ENCODE assay signal across 22 cellular contexts in genomic region chr14:57291692-57292647, GRCh38. TPM values are rescaled to one million over a fixed set of nuclear protein-coding genes. Genes with fewer than 3 reads are reported as not detected.
DNase-seq lines count a peak whose midpoint lies in the region; ATAC-seq, FAIRE-seq and TF ChIP-seq lines count a peak whose summit lies in the region.
"Had no signal": no experiment of that assay in that cellular context is flagged by ENCODE, and none has a peak within 500 bp of the region (broad histone marks: within the 10 kb centered on the region; RNA-seq: fewer than 3 reads in every experiment).

No MANE protein-coding gene starts in this region.

- POLR2A ChIA-PET in WTC11 (lab: Charles Lee): no interaction called here
- POLR2A ChIA-PET in HepG2 (lab: Yijun Ruan, JAX): no interaction called here
- POLR2A ChIA-PET in activated CD8-positive, alpha-beta T cell treated with anti-CD3 and anti-CD28 coated beads for 36 hours (lab: Charles Lee): no interaction called here

- no peak for TF ChIP-seq CTCF in WTC11 (IDR thresholded peaks at IDR 0.05)
- no peak for TF ChIP-seq CTCF in HepG2 (CRISPR knock-in tag; IDR thresholded peaks at IDR 0.05)
- no peak for TF ChIP-seq CTCF in activated CD8-positive, alpha-beta T cell treated with anti-CD3 and anti-CD28 coated beads for 36 hours (IDR thresholded peaks at IDR 0.05)
- no peak for TF ChIP-seq CTCF in thyroid gland (IDR thresholded peaks at IDR 0.05)

- H3K36me3 Mint-ChIP-seq in WTC11: peaks cover 4% of the 10 kb centered on the region; the same call in 1 of the 2 replicates
- peaks cover 8% of the 10 kb centered on the region for H3K36me3 Mint-ChIP-seq in activated CD8-positive, alpha-beta T cell treated with anti-CD3 and anti-CD28 coated beads for 36 hours (ENCODE audit: low read depth)

- CTCF ChIA-PET in WTC11 (lab: Charles Lee) (no interaction called here), HepG2 (lab: Yijun Ruan, JAX; ENCODE audit: low intra/inter-chr PET ratio, low total read pairs) (no interaction called here)
- CTCF ChIA-PET in activated CD8-positive, alpha-beta T cell treated with anti-CD3 and anti-CD28 coated beads for 36 hours (lab: Charles Lee): no interaction called here

- TF ChIP-seq RAD21 in HepG2 (CRISPR knock-in tag; IDR thresholded peaks at IDR 0.05): no peak

- no peak for DNase-seq in WTC11 (ENCODE audit: low spot score)
- DNase-seq in HepG2 (ENCODE audit: low spot score): peak; percentile 72
- no peak for DNase-seq in activated CD8-positive, alpha-beta T cell treated with anti-CD3 and anti-CD28 coated beads for 36 hours
- DNase-seq in thyroid gland: no peak
- DNase-seq in DMS53 treated with DMSO at 0.1 percent for 48 hours (lab: John Stamatoyannopoulos, UW; ENCODE audit: unreplicated experiment): no peak
- DNase-seq: Calu3; CD4-positive, alpha-beta memory T cell; DMS53; HCEC 1CT; MV-4-11; NCI-H1417 treated with DMSO at 0.1 percent for 48 hours; NCI-H2029; NCI-H2171; NCI-H748 treated with DMSO at 0.1 percent for 48 hours; RPMI8226; SHP77 treated with DMSO at 0.1 percent for 48 hours; T-cell had no signal

- H3K9me3 ChIP-seq in HUES48 (ENCODE audit: control insufficient read depth, insufficient read depth, low read length) (no peaks in the 10 kb centered on the region), HepG2 (ENCODE audit: low read length) (no peaks in the 10 kb centered on the region), thyroid gland (no peaks in the 10 kb centered on the region)
- H3K9me3 ChIP-seq: BLaER1 had no signal

- H3K4me3 ChIP-seq in HUES48 (ENCODE audit: low read depth, low read length) (no peak overlapping the region), HepG2 (replicated peaks in 1 of 3; ENCODE audit: insufficient read depth in 1 of 3, low read depth in 2 of 3, low read length in 3 of 3) (no peak overlapping the region), thyroid gland (replicated peaks in 1 of 3) (no peak overlapping the region)
- H3K4me3 ChIP-seq: BLaER1 had no signal

- H3K4me1 Mint-ChIP-seq in WTC11: peaks cover 13% of the 10 kb centered on the region; the same call in 1 of the 2 replicates
- no peaks in the 10 kb centered on the region for H3K4me1 Mint-ChIP-seq in activated CD8-positive, alpha-beta T cell treated with anti-CD3 and anti-CD28 coated beads for 36 hours (ENCODE audit: low read depth)
- H3K4me1 Mint-ChIP-seq: CD4-positive, alpha-beta memory T cell; T-cell had no signal

- intact Hi-C loops in HepG2 (cut with micrococcal nuclease; ENCODE audit: unreplicated experiment) (loop anchor here (2.0 to 10.0 kb wide), 3 partner anchors 23 to 627 kb away; partner anchors contain the start of genes AP5M1 and EXOC5), thyroid gland (cut with DNase I) (no loop called here)
- intact Hi-C loops in activated CD8-positive, alpha-beta T cell treated with anti-CD3 and anti-CD28 coated beads for 36 hours (cut with micrococcal nuclease): no loop called here

- WGBS in HepG2 (ENCODE audit: low lambda C conversion rate): 13% methylated on average over 6 of the region's 6 CpGs
- 66 to 67% methylated on average over 6 of the region's 6 CpGs for WGBS in thyroid gland, 2 donors

- H3K4me1 ChIP-seq in HUES48 (ENCODE audit: control insufficient read depth, insufficient read depth, low read length): peaks cover 13% of the 10 kb centered on the region
- peaks cover 27% of the 10 kb centered on the region for H3K4me1 ChIP-seq in HepG2 (ENCODE audit: insufficient read depth, low read length)
- H3K4me1 ChIP-seq in thyroid gland: no peaks in the 10 kb centered on the region
- H3K4me1 ChIP-seq: BLaER1 had no signal

- TF ChIP-seq POLR2A in HepG2 (IDR thresholded peaks at IDR 0.05; ENCODE audit: insufficient read depth in 1 of 2, low read depth in 2 of 2, low read length in 2 of 2) (no peak), thyroid gland (IDR thresholded peaks at IDR 0.05) (no peak)

- H4K20me1 ChIP-seq in HepG2 (ENCODE audit: insufficient read depth, low read length): no peaks in the 10 kb centered on the region
- H4K20me1 ChIP-seq: BLaER1 had no signal

- TF ChIP-seq EP300 in HepG2 (IDR thresholded peaks at IDR 0.05; ENCODE audit: low read depth in 2 of 2, low read length in 2 of 2): 0 out of 4 replicates have a peak, but pooled peaks of 1 of the 2 experiments have one; percentile 37
- no peak for TF ChIP-seq EP300 in HepG2 (CRISPR knock-in tag; IDR thresholded peaks at IDR 0.05; ENCODE audit: borderline replicate concordance)

- in situ Hi-C loops in HepG2 (cut with HindIII; ENCODE audit: extremely low pct_ligation_motif_present, low pct_unique_long_range_greater_than_20kb): no loop called here

- H3K4me3 Mint-ChIP-seq in WTC11: no peak overlapping the region
- no peak overlapping the region for H3K4me3 Mint-ChIP-seq in activated CD8-positive, alpha-beta T cell treated with anti-CD3 and anti-CD28 coated beads for 36 hours
- H3K4me3 Mint-ChIP-seq: CD4-positive, alpha-beta memory T cell; T-cell had no signal

- peak; percentile 76 for FAIRE-seq in HepG2 (lab: Jason Lieb, UNC)

- H3K27ac ChIP-seq in HUES48 (ENCODE audit: low read depth, low read length) (peak overlapping the region; percentile 38), HepG2 (ENCODE audit: extremely low read length, insufficient read depth, low read length) (peak overlapping the region; percentile 50), thyroid gland (no peak overlapping the region)
- H3K27ac ChIP-seq: BLaER1, KMS-11 had no signal

- peaks cover 29% of the 10 kb centered on the region for H3K36me3 ChIP-seq in HUES48 (ENCODE audit: control insufficient read depth, insufficient read depth, low read length)
- peaks cover 2 to 3% of the 10 kb centered on the region in 2 experiments; a peak in 1 of 5 replicates for H3K36me3 ChIP-seq in HepG2 (replicated peaks in 1 of 2; ENCODE audit: control insufficient read depth in 1 of 2, insufficient read depth in 2 of 2, low read length in 2 of 2)
- peaks cover 8% of the 10 kb centered on the region in 2 donors for H3K36me3 ChIP-seq in thyroid gland

- no peak overlapping the region for H2AFZ ChIP-seq in HepG2 (ENCODE audit: low read length)

- H3K27me3 Mint-ChIP-seq in WTC11 (ENCODE audit: low read depth): no peaks in the 10 kb centered on the region
- H3K27me3 Mint-ChIP-seq in activated CD8-positive, alpha-beta T cell treated with anti-CD3 and anti-CD28 coated beads for 36 hours: no peaks in the 10 kb centered on the region
- H3K27me3 Mint-ChIP-seq: CD4-positive, alpha-beta memory T cell; T-cell had no signal

- no peaks in the 10 kb centered on the region for H3K9me3 Mint-ChIP-seq in WTC11
- H3K9me3 Mint-ChIP-seq in activated CD8-positive, alpha-beta T cell treated with anti-CD3 and anti-CD28 coated beads for 36 hours: no peaks in the 10 kb centered on the region
- H3K9me3 Mint-ChIP-seq: CD4-positive, alpha-beta memory T cell; T-cell had no signal

- BruUV-seq in HepG2 (replicated peaks; lab: Mats Ljungman, UMichigan): no TSS peak

- ATAC-seq in WTC11 (no peak), HepG2 (peak; percentile 79), GM18498 (IDR thresholded peaks at IDR 0.05; ENCODE audit: unreplicated experiment) (no peak)
- no peak for ATAC-seq in activated CD8-positive, alpha-beta T cell treated with anti-CD3 and anti-CD28 coated beads for 36 hours
- ATAC-seq: SK-N-SH treated with all-trans-retinoic acid at 6 μM for 48 hours, T-cell had no signal

- no peaks in the 10 kb centered on the region for H3K79me2 ChIP-seq in HepG2 (ENCODE audit: insufficient read depth, low read length)

- peak overlapping the region; percentile 43 for H3K4me2 ChIP-seq in HepG2 (ENCODE audit: low read depth, low read length)
- H3K4me2 ChIP-seq: BLaER1, KMS-11 had no signal

- H3K27ac Mint-ChIP-seq in WTC11: peak overlapping the region; percentile 70; the same call in 1 of the 2 replicates
- H3K27ac Mint-ChIP-seq in activated CD8-positive, alpha-beta T cell treated with anti-CD3 and anti-CD28 coated beads for 36 hours: no peak overlapping the region
- H3K27ac Mint-ChIP-seq: CD4-positive, alpha-beta memory T cell; T-cell had no signal

- no peaks in the 10 kb centered on the region for H3K27me3 ChIP-seq in HUES48 (ENCODE audit: control insufficient read depth, insufficient read depth, low read length)
- H3K27me3 ChIP-seq in HepG2 (ENCODE audit: control insufficient read depth in 1 of 2, insufficient read depth in 2 of 2, low read length in 2 of 2): no peaks in the 10 kb centered on the region
- H3K27me3 ChIP-seq in thyroid gland: no peaks in the 10 kb centered on the region
- H3K27me3 ChIP-seq: BLaER1 had no signal

- H3K9ac ChIP-seq in HUES48 (ENCODE audit: low read depth, low read length): no peak overlapping the region
- no peak overlapping the region for H3K9ac ChIP-seq in HepG2 (ENCODE audit: insufficient read depth, low read depth, low read length)
- H3K9ac ChIP-seq: BLaER1, KMS-11 had no signal

RNA-seq across cellular contexts. Expression of gene AP5M1, which starts 23.2 kb away (rescaled TPM):
- total RNA-seq in WTC11 (2021) (40.4 to 48.5 TPM (median 43.8 TPM) in 3 replicates), HepG2 (2016; rRNA removed; fragmentation: Illumina TruSeq; extraction: Trizol) (35.0 and 49.4 TPM in 2 replicates), thyroid gland (10 to 100 TPM; 37.8 to 51.8 (median 44.6) TPM)
- 7.9 and 8.0 TPM in 2 replicates for total RNA-seq in HepG2 (2016; cell fraction: cytosol; rRNA removed; fragmentation: Illumina TruSeq; extraction: Trizol; ENCODE audit: low read depth)
- 32.1 and 50.3 TPM in 2 replicates for total RNA-seq in HepG2 (2016; cell fraction: insoluble cytoplasmic fraction; rRNA removed; fragmentation: Illumina TruSeq; extraction: Trizol)
- total RNA-seq in HepG2 (2016; cell fraction: membrane; rRNA removed; fragmentation: Illumina TruSeq; extraction: Trizol): 16.7 and 17.0 TPM in 2 replicates
- total RNA-seq in HepG2 (2016; cell fraction: nucleus; rRNA removed; fragmentation: Illumina TruSeq; extraction: Trizol): 27.4 and 31.2 TPM in 2 replicates
- 14.8 and 15.2 TPM in 2 replicates for polyA plus RNA-seq in HepG2 (2011; rRNA removed)
- 8.0 and 12.4 TPM in 2 replicates for polyA plus RNA-seq in HepG2 (2011; cell fraction: cytosol; rRNA removed)
- 14.7 and 17.3 TPM in 2 replicates for polyA plus RNA-seq in HepG2 (2011; cell fraction: nucleus; rRNA removed)
- polyA plus RNA-seq in HepG2 (2012): 15.2 and 16.3 TPM in 2 replicates
- 1.7 and 2.0 TPM in 2 replicates for polyA plus RNA-seq in HepG2 (2016; cell fraction: cytosol; fragmentation: Illumina TruSeq; extraction: Trizol; ENCODE audit: low read depth)
- 35.2 and 38.3 TPM in 2 replicates for polyA plus RNA-seq in HepG2 (2016; cell fraction: insoluble cytoplasmic fraction; fragmentation: Illumina TruSeq; extraction: Trizol; ENCODE audit: low read depth)
- 6.3 and 7.1 TPM in 2 replicates for polyA plus RNA-seq in HepG2 (2016; cell fraction: membrane; fragmentation: Illumina TruSeq; extraction: Trizol; ENCODE audit: low read depth)
- polyA plus RNA-seq in HepG2 (2016; cell fraction: nucleus; fragmentation: Illumina TruSeq; extraction: Trizol; ENCODE audit: insufficient read depth, low read depth): 21.5 and 26.5 TPM in 2 replicates
- polyA minus RNA-seq in HepG2 (2011; rRNA and poly(A)+ RNA removed; ENCODE audit: low replicate concordance): 24.6 and 53.9 TPM in 2 replicates
- polyA minus RNA-seq in HepG2 (2011; cell fraction: cytosol; rRNA and poly(A)+ RNA removed): 13.2 and 17.5 TPM in 2 replicates
- polyA minus RNA-seq in HepG2 (2011; cell fraction: nucleus; rRNA and poly(A)+ RNA removed): 58.5 and 62.4 TPM in 2 replicates
- total RNA-seq in activated CD8-positive, alpha-beta T cell treated with anti-CD3 and anti-CD28 coated beads for 36 hours: 10 to 100 TPM; 29.1 to 31.1 TPM

RNA-seq across cellular contexts. Expression of gene EXOC5, which starts 23.3 kb away (rescaled TPM):
- 71.5 to 80.4 TPM (median 74.2 TPM) in 3 replicates for total RNA-seq in WTC11 (2021)
- total RNA-seq in HepG2 (2016; rRNA removed; fragmentation: Illumina TruSeq; extraction: Trizol): 43.8 and 76.6 TPM in 2 replicates
- 11.7 and 14.1 TPM in 2 replicates for total RNA-seq in HepG2 (2016; cell fraction: cytosol; rRNA removed; fragmentation: Illumina TruSeq; extraction: Trizol; ENCODE audit: low read depth)
- 45.0 and 72.8 TPM in 2 replicates for total RNA-seq in HepG2 (2016; cell fraction: insoluble cytoplasmic fraction; rRNA removed; fragmentation: Illumina TruSeq; extraction: Trizol)
- total RNA-seq in HepG2 (2016; cell fraction: membrane; rRNA removed; fragmentation: Illumina TruSeq; extraction: Trizol): 37.8 and 39.6 TPM in 2 replicates
- total RNA-seq in HepG2 (2016; cell fraction: nucleus; rRNA removed; fragmentation: Illumina TruSeq; extraction: Trizol): 26.9 and 28.1 TPM in 2 replicates
- polyA plus RNA-seq in HepG2 (2011; rRNA removed): 12.1 and 15.1 TPM in 2 replicates
- 7.2 and 11.3 TPM in 2 replicates for polyA plus RNA-seq in HepG2 (2011; cell fraction: cytosol; rRNA removed)
- 5.2 and 7.2 TPM in 2 replicates for polyA plus RNA-seq in HepG2 (2011; cell fraction: nucleus; rRNA removed)
- 18.6 and 23.2 TPM in 2 replicates for polyA plus RNA-seq in HepG2 (2012)
- polyA plus RNA-seq in HepG2 (2016; cell fraction: cytosol; fragmentation: Illumina TruSeq; extraction: Trizol; ENCODE audit: low read depth): 3.3 and 4.7 TPM in 2 replicates
- 47.1 and 53.1 TPM in 2 replicates for polyA plus RNA-seq in HepG2 (2016; cell fraction: insoluble cytoplasmic fraction; fragmentation: Illumina TruSeq; extraction: Trizol; ENCODE audit: low read depth)
- 14.6 and 15.6 TPM in 2 replicates for polyA plus RNA-seq in HepG2 (2016; cell fraction: membrane; fragmentation: Illumina TruSeq; extraction: Trizol; ENCODE audit: low read depth)
- polyA plus RNA-seq in HepG2 (2016; cell fraction: nucleus; fragmentation: Illumina TruSeq; extraction: Trizol; ENCODE audit: insufficient read depth, low read depth): 19.0 and 22.3 TPM in 2 replicates
- 7.5 and 11.4 TPM in 2 replicates for polyA minus RNA-seq in HepG2 (2011; rRNA and poly(A)+ RNA removed; ENCODE audit: low replicate concordance)
- 17.1 and 20.3 TPM in 2 replicates for polyA minus RNA-seq in HepG2 (2011; cell fraction: cytosol; rRNA and poly(A)+ RNA removed)
- 28.6 and 33.4 TPM in 2 replicates for polyA minus RNA-seq in HepG2 (2011; cell fraction: nucleus; rRNA and poly(A)+ RNA removed)
- 10 to 100 TPM; 72.8 to 75.1 TPM for total RNA-seq in activated CD8-positive, alpha-beta T cell treated with anti-CD3 and anti-CD28 coated beads for 36 hours
- 10 to 100 TPM; 41.3 to 65.4 (median 43.1) TPM for total RNA-seq in thyroid gland

Comparison
In these comparisons a context has a peak if more than half of its experiments do, and no peak if none do; other contexts are left out.
1. H3K27ac ChIP-seq: peak in HUES48 (single experiment) and HepG2 (single experiment); none in thyroid gland (0 of 3).